In genomic region chr9:95772320-95773060, GRCh38 we compare ENCODE assay signal across 8 cellular contexts.
DNase-seq lines count a peak whose midpoint lies in the region; ATAC-seq and TF ChIP-seq lines count a peak whose summit lies in the region.

No MANE protein-coding gene starts in this region.

- H3K27me3 Mint-ChIP-seq in MCF 10A (ENCODE audit: insufficient read depth, unreplicated experiment) = no peaks in the 10 kb centered on the region

- H3K27me3 ChIP-seq in breast epithelium (no peaks in the 10 kb centered on the region), ectodermal cell (ENCODE audit: control insufficient read depth, insufficient read depth, low read length, poor library complexity, severe bottlenecking) (peaks cover 26% of the 10 kb centered on the region), aorta (ENCODE audit: control insufficient read depth in 1 of 2, insufficient read depth in 2 of 2, low read length in 1 of 2) (no peaks in the 10 kb centered on the region)

- H3K27ac Mint-ChIP-seq in MCF 10A (ENCODE audit: low read depth, unreplicated experiment) = no peak overlapping the region

- no peaks in the 10 kb centered on the region for H3K36me3 Mint-ChIP-seq in MCF 10A (ENCODE audit: insufficient read depth, unreplicated experiment)

- H3K9me3 Mint-ChIP-seq in MCF 10A (ENCODE audit: unreplicated experiment) = no peaks in the 10 kb centered on the region

- intact Hi-C loops in breast epithelium (cut with DNase I; ENCODE audit: low total_unique reads) (no loop called here), MCF 10A (cut with micrococcal nuclease) (no loop called here), mucosa of descending colon (cut with DNase I, micrococcal nuclease) (no loop called here), aorta (cut with DNase I) (no loop called here)

- no peak for DNase-seq in breast epithelium (ENCODE audit: low spot score in 2 of 2)
- no peak for DNase-seq in MCF 10A (ENCODE audit: unreplicated experiment)
- peak; percentile 76 to 83 (median 83) for DNase-seq in mucosa of descending colon
- DNase-seq in aorta = peak in 1 of 2 donors; percentile 70
- DNase-seq in COR-L47 (lab: John Stamatoyannopoulos, UW) = no peak

- H3K4me3 ChIP-seq in breast epithelium (peak overlapping the region in 2 of 3 donors; percentile 10 to 39), ectodermal cell (ENCODE audit: insufficient read depth, low read depth, low read length) (no peak overlapping the region), mucosa of descending colon (no peak overlapping the region), aorta (ENCODE audit: low read length in 2 of 2) (no peak overlapping the region)

- WGBS in ectodermal cell, 2 experiments = 30 to 31% methylated on average over 30 of the region's 30 CpGs
- 63% methylated on average over 30 of the region's 30 CpGs for WGBS in aorta, 2 donors

- H3K4me1 Mint-ChIP-seq in MCF 10A (ENCODE audit: insufficient read depth, unreplicated experiment) = peaks cover 12% of the 10 kb centered on the region

- ATAC-seq in mucosa of descending colon (peak; percentile 93), aorta (ENCODE audit: low FRiP score) (peak; percentile 65), HG03159 (IDR thresholded peaks at IDR 0.05; ENCODE audit: unreplicated experiment) (no peak), HG02852 (IDR thresholded peaks at IDR 0.05; ENCODE audit: unreplicated experiment) (no peak)

- H3K9me3 ChIP-seq in breast epithelium (no peaks in the 10 kb centered on the region), ectodermal cell (ENCODE audit: control insufficient read depth, low read length) (no peaks in the 10 kb centered on the region), mucosa of descending colon (no peaks in the 10 kb centered on the region), aorta (ENCODE audit: control insufficient read depth, low read length) (no peaks in the 10 kb centered on the region)

- POLR2A ChIA-PET in MCF 10A (lab: Yijun Ruan, JAX) = no interaction called here

- TF ChIP-seq CTCF in breast epithelium (IDR thresholded peaks at IDR 0.05) (no peak), MCF 10A (IDR thresholded peaks at IDR 0.05; ENCODE audit: unreplicated experiment) (no peak), mucosa of descending colon (IDR thresholded peaks at IDR 0.05) (no peak)

- H3K27ac ChIP-seq in breast epithelium = peak overlapping the region; percentile 27 to 44
- H3K27ac ChIP-seq in ectodermal cell (ENCODE audit: insufficient read depth, low read depth, low read length, poor library complexity, severe bottlenecking) = peak overlapping the region; percentile 64
- H3K27ac ChIP-seq in aorta (ENCODE audit: low read depth in 1 of 2, low read length in 2 of 2) = no peak overlapping the region

- TF ChIP-seq POLR2A in breast epithelium (IDR thresholded peaks at IDR 0.05) = no peak

- H3K4me3 Mint-ChIP-seq in MCF 10A (ENCODE audit: unreplicated experiment) = no peak overlapping the region

- CTCF ChIA-PET in MCF 10A (lab: Yijun Ruan, JAX) = interaction anchor here (1.1 kb wide), 1 partner anchor 11 kb away, joined by 3 read pairs; no protein-coding TSS in a partner anchor

- no peaks in the 10 kb centered on the region for H3K4me1 ChIP-seq in breast epithelium
- H3K4me1 ChIP-seq in ectodermal cell (ENCODE audit: control insufficient read depth, insufficient read depth, low read length) = peaks cover 22% of the 10 kb centered on the region
- peaks cover 15% of the 10 kb centered on the region for H3K4me1 ChIP-seq in mucosa of descending colon (ENCODE audit: low read depth)
- H3K4me1 ChIP-seq in aorta (ENCODE audit: control insufficient read depth in 1 of 2, insufficient read depth in 2 of 2, low read length in 2 of 2) = no peaks in the 10 kb centered on the region

- BruUV-seq in MCF 10A (replicated peaks; lab: Mats Ljungman, UMichigan) = no TSS peak

- H3K36me3 ChIP-seq in breast epithelium = no peaks in the 10 kb centered on the region
- H3K36me3 ChIP-seq in ectodermal cell (ENCODE audit: control insufficient read depth, insufficient read depth, low read length) = no peaks in the 10 kb centered on the region
- H3K36me3 ChIP-seq in mucosa of descending colon (ENCODE audit: low read depth) = no peaks in the 10 kb centered on the region
- no peaks in the 10 kb centered on the region for H3K36me3 ChIP-seq in aorta (ENCODE audit: control insufficient read depth in 1 of 2, insufficient read depth in 2 of 2, low read length in 1 of 2)

Comparison
In these comparisons a context has a peak if more than half of its experiments do, and no peak if none do; other contexts are left out.
1. DNase-seq: peak in mucosa of descending colon (3 of 3); none in breast epithelium (0 of 2), MCF 10A (single experiment) and COR-L47 (single experiment).
2. H3K27ac ChIP-seq: peak in breast epithelium (2 of 2) and ectodermal cell (single experiment); none in aorta (0 of 2).
3. H3K4me3 ChIP-seq: peak in breast epithelium (2 of 3); none in ectodermal cell (single experiment), mucosa of descending colon (single experiment) and aorta (0 of 2).
4. ATAC-seq: peak in mucosa of descending colon (single experiment) and aorta (single experiment); none in HG03159 (single experiment) and HG02852 (single experiment).